Comparison of ENCODE assay signal across 20 cellular contexts in genomic region chr7:155983176-155983815, GRCh38.
DNase-seq lines count a peak whose midpoint lies in the region; ATAC-seq and TF ChIP-seq lines count a peak whose summit lies in the region.
"Had no signal": no experiment of that assay in that cellular context is flagged by ENCODE, and none has a peak within 500 bp of the region (broad histone marks: within the 10 kb centered on the region; RNA-seq: fewer than 3 reads in every experiment).

No MANE protein-coding gene starts in this region.

- no peak overlapping the region for H2BK15ac ChIP-seq in H9 (ENCODE audit: low read depth, low read length)

- no peak overlapping the region for H2AK5ac ChIP-seq in H9 (ENCODE audit: insufficient read length, low read length)

- H3K56ac ChIP-seq in H9 (ENCODE audit: insufficient read length, low read depth, low read length) = no peak overlapping the region

- DNase-seq in H9 (peak; percentile 11), chondrocyte (ENCODE audit: low spot score) (peak; percentile 75), mesenteric fat pad (ENCODE audit: low spot score) (peak; percentile 65), testis (peak; percentile 4), hepatic stellate cell (ENCODE audit: low spot score) (no peak), AML-193 (lab: John Stamatoyannopoulos, UW) (no peak), natural killer cell (no peak), hippocampal formation (lab: John Stamatoyannopoulos, UW) (no peak)
- DNase-seq: ACHN, DMS79 treated with DMSO at 0.1 percent for 48 hours, HFFc6, NCI-H1417 treated with DMSO at 0.1 percent for 48 hours, NCI-H187 treated with DMSO at 0.1 percent for 48 hours, NCI-H345, NCI-H524 treated with DMSO at 0.1 percent for 48 hours, PC-3 had no signal

- H3T11ph ChIP-seq in H9 (ENCODE audit: low read length) = no peak overlapping the region

- no peak overlapping the region for H3K4me2 ChIP-seq in H9 (ENCODE audit: insufficient read depth, insufficient read length, low read length)
- H3K4me2 ChIP-seq: KMS-11 had no signal

- H3K36me3 Mint-ChIP-seq in H9 (ENCODE audit: insufficient read depth in 1 of 3, low read depth in 3 of 3) = no peaks in the 10 kb centered on the region
- H3K36me3 Mint-ChIP-seq in chondrocyte (ENCODE audit: low read depth) = peaks cover 2% of the 10 kb centered on the region
- no peaks in the 10 kb centered on the region for H3K36me3 Mint-ChIP-seq in natural killer cell

- H3K27me3 ChIP-seq in H9 (ENCODE audit: insufficient read depth, low read length) = no peaks in the 10 kb centered on the region
- H3K27me3 ChIP-seq in testis = no peaks in the 10 kb centered on the region

- no peak overlapping the region for H3K9ac ChIP-seq in H9 (ENCODE audit: extremely low read depth, insufficient read length, low read length)
- H3K9ac ChIP-seq: KMS-11 had no signal

- no peaks in the 10 kb centered on the region for H3K4me1 ChIP-seq in H9 (ENCODE audit: insufficient read depth, low read length)
- H3K4me1 ChIP-seq in testis = no peaks in the 10 kb centered on the region

- no peaks in the 10 kb centered on the region for H4K20me1 ChIP-seq in H9 (ENCODE audit: control insufficient read depth, insufficient read depth, insufficient read length)

- no peak overlapping the region for H3K27ac ChIP-seq in H9 (ENCODE audit: insufficient read length, low read depth, low read length)
- H3K27ac ChIP-seq in testis = no peak overlapping the region
- H3K27ac ChIP-seq: C4-2B, HL-60, KMS-11, RWPE1 had no signal

- no peak overlapping the region for H3K4me3 Mint-ChIP-seq in H9
- H3K4me3 Mint-ChIP-seq in chondrocyte (ENCODE audit: unreplicated experiment) = no peak overlapping the region
- no peak overlapping the region for H3K4me3 Mint-ChIP-seq in natural killer cell
- H3K4me3 Mint-ChIP-seq: HFFc6 had no signal

- intact Hi-C loops in testis (cut with DNase I; ENCODE audit: low total_unique reads) = no loop called here
- intact Hi-C loops in natural killer cell (cut with micrococcal nuclease) = no loop called here

- H3K23me2 ChIP-seq in H9 (ENCODE audit: insufficient read length, low read depth, low read length, poor library complexity, severe bottlenecking) = no peaks in the 10 kb centered on the region

- no peak overlapping the region for H2BK5ac ChIP-seq in H9 (ENCODE audit: insufficient read length, low read length)

- H3K79me1 ChIP-seq in H9 (ENCODE audit: insufficient read depth, low read depth, low read length, poor library complexity, severe bottlenecking) = no peaks in the 10 kb centered on the region

- no peak for TF ChIP-seq CTCF in H9 (conservative IDR thresholded peaks at IDR 0.05)
- TF ChIP-seq CTCF in chondrocyte (IDR thresholded peaks at IDR 0.05) = no peak
- TF ChIP-seq CTCF in testis (IDR thresholded peaks at IDR 0.05) = no peak
- no peak for TF ChIP-seq CTCF in natural killer cell (IDR thresholded peaks at IDR 0.05)

- no peak overlapping the region for H2AFZ ChIP-seq in H9 (ENCODE audit: low read length)

- H4K5ac ChIP-seq in H9 (ENCODE audit: insufficient read length, low read depth, low read length) = no peak overlapping the region

- no peak overlapping the region for H3K23ac ChIP-seq in H9 (ENCODE audit: insufficient read length, low read depth, low read length)

- no peak overlapping the region for H3K4me3 ChIP-seq in testis

- TF ChIP-seq POLR2A in testis (IDR thresholded peaks at IDR 0.05) = no peak

- no peak for ATAC-seq in natural killer cell
- ATAC-seq: PC-3 had no signal

- H2BK12ac ChIP-seq in H9 (ENCODE audit: insufficient read length, low read depth, low read length) = no peak overlapping the region

- H3K18ac ChIP-seq in H9 (ENCODE audit: insufficient read length, low read depth, low read length) = no peak overlapping the region

- H2BK20ac ChIP-seq in H9 (ENCODE audit: low read depth, low read length, poor library complexity, severe bottlenecking) = no peak overlapping the region

- no CpG with 5 or more reads among the region's 14 CpGs for WGBS in H9 (ENCODE audit: extremely low coverage, insufficient read length, low lambda C conversion rate)
- 73 to 100% methylated on average over 2 to 14 of the region's 14 CpGs for WGBS in testis, 2 donors

- no peak overlapping the region for H4K8ac ChIP-seq in H9 (replicated peaks; ENCODE audit: insufficient read length, low read depth, low read length)

- H3K36me3 ChIP-seq in testis (ENCODE audit: low read depth, missing control alignments) = no peaks in the 10 kb centered on the region

- H3K27ac Mint-ChIP-seq in H9 (no peak overlapping the region), chondrocyte (ENCODE audit: unreplicated experiment) (no peak overlapping the region), natural killer cell (no peak overlapping the region)
- H3K27ac Mint-ChIP-seq: HFFc6 had no signal

- no peak overlapping the region for H3K14ac ChIP-seq in H9 (ENCODE audit: insufficient read depth, low read length)

- H3K79me2 ChIP-seq in H9 (ENCODE audit: insufficient read depth, low read length) = no peaks in the 10 kb centered on the region

- H3K4me1 Mint-ChIP-seq in H9 = no peaks in the 10 kb centered on the region
- no peaks in the 10 kb centered on the region for H3K4me1 Mint-ChIP-seq in chondrocyte (ENCODE audit: low read depth)
- no peaks in the 10 kb centered on the region for H3K4me1 Mint-ChIP-seq in natural killer cell

- H3K27me3 Mint-ChIP-seq in H9 (ENCODE audit: low read depth) = peaks cover 26% of the 10 kb centered on the region
- peaks cover 38% of the 10 kb centered on the region for H3K27me3 Mint-ChIP-seq in chondrocyte (ENCODE audit: low read depth)
- H3K27me3 Mint-ChIP-seq in natural killer cell (ENCODE audit: low read depth in 2 of 2) = peaks cover 0 to 14% of the 10 kb centered on the region in 2 donors

- H3K9me3 ChIP-seq in H9 (ENCODE audit: control insufficient read depth, low read depth, low read length) (no peaks in the 10 kb centered on the region), testis (no peaks in the 10 kb centered on the region)

- no peak overlapping the region for H3K4ac ChIP-seq in H9 (ENCODE audit: low read depth, low read length)

- H4K91ac ChIP-seq in H9 (ENCODE audit: insufficient read length, low read depth, low read length) = no peak overlapping the region

- H3K9me3 Mint-ChIP-seq in H9 = peaks cover 5 to 11% of the 10 kb centered on the region in 2 experiments; a peak in 4 of 5 replicates
- no peaks in the 10 kb centered on the region for H3K9me3 Mint-ChIP-seq in chondrocyte (ENCODE audit: low read depth)
- H3K9me3 Mint-ChIP-seq in natural killer cell = peaks cover 0 to 7% of the 10 kb centered on the region in 2 donors

- no peak overlapping the region for H2BK120ac ChIP-seq in H9 (ENCODE audit: low read depth, low read length, poor library complexity, severe bottlenecking)

Comparison
In these comparisons a context has a peak if more than half of its experiments do, and no peak if none do; other contexts are left out.
1. DNase-seq: peak in H9 (single experiment), chondrocyte (single experiment), mesenteric fat pad (single experiment) and testis (single experiment); none in hepatic stellate cell (single experiment), AML-193 (0 of 2), natural killer cell (single experiment) and hippocampal formation (0 of 2).